Comparison of ENCODE assay signal across 8 cellular contexts in genomic region chr3:129824926-129825541, GRCh38.
DNase-seq lines count a peak whose midpoint lies in the region; ATAC-seq and TF ChIP-seq lines count a peak whose summit lies in the region.

No MANE protein-coding gene starts in this region.

- DNase-seq in activated T-cell treated with anti-CD3 and anti-CD28 coated beads for 1 hour (ENCODE audit: low read depth): peak; percentile 11
- no peak for DNase-seq in activated T-cell treated with anti-CD3 and anti-CD28 coated beads, Interleukin-2, amount 50 U/mL, for 1 hour
- DNase-seq in Peyer's patch: peak in 1 of 3 donors; percentile 69
- DNase-seq in activated naive CD8-positive, alpha-beta T cell treated with anti-CD3 and anti-CD28 coated beads, Interleukin-2, amount 50 U/mL, for 16 hours (ENCODE audit: low read depth, low spot score): peak; percentile 25
- DNase-seq in left ventricle myocardium superior: no peak
- DNase-seq in smooth muscle cell of the brain vasculature (ENCODE audit: low read depth, low spot score): peak; percentile 26

- no peaks in the 10 kb centered on the region for H3K36me3 ChIP-seq in Peyer's patch

- peak; percentile 37 to 82 (median 72) for TF ChIP-seq CTCF in Peyer's patch (IDR thresholded peaks at IDR 0.05)

- no peak for TF ChIP-seq POLR2A in Peyer's patch (IDR thresholded peaks at IDR 0.05)

- H3K4me3 ChIP-seq in Peyer's patch: no peak overlapping the region

- intact Hi-C loops in left ventricle myocardium superior (cut with micrococcal nuclease): loop anchor here (5.0 kb wide), 2 partner anchors 173 to 333 kb away; no protein-coding TSS in a partner anchor

- H3K27ac ChIP-seq in Peyer's patch: no peak overlapping the region

- H3K9me3 ChIP-seq in Peyer's patch: no peaks in the 10 kb centered on the region

- peak; percentile 52 for ATAC-seq in left ventricle myocardium superior
- ATAC-seq in HG02840 (IDR thresholded peaks at IDR 0.05; ENCODE audit: low FRiP score, unreplicated experiment): no peak

- TF ChIP-seq RAD21 in Ishikawa (IDR thresholded peaks at IDR 0.05; ENCODE audit: low read depth): peak; percentile 92

- H3K4me1 ChIP-seq in Peyer's patch: peaks cover 0 to 8% (median 0%) of the 10 kb centered on the region in 4 donors

- no peak for TF ChIP-seq EP300 in Ishikawa (IDR thresholded peaks at IDR 0.05; ENCODE audit: borderline replicate concordance)

- H3K27me3 ChIP-seq in Peyer's patch: no peaks in the 10 kb centered on the region

TF ChIP-seq in Ishikawa, 13 proteins besides CTCF, POLR2A, EP300 and RAD21:
- TF ChIP-seq USF1 (IDR thresholded peaks at IDR 0.05) (no peak), FOXM1 (IDR thresholded peaks at IDR 0.05; ENCODE audit: borderline replicate concordance, low read depth) (no peak), MAX (IDR thresholded peaks at IDR 0.05) (0 out of 2 replicates have a peak, but pooled peaks have one; percentile 29)

Comparison
In these comparisons a context has a peak if more than half of its experiments do, and no peak if none do; other contexts are left out.
1. DNase-seq: peak in activated T-cell treated with anti-CD3 and anti-CD28 coated beads for 1 hour (single experiment), activated naive CD8-positive, alpha-beta T cell treated with anti-CD3 and anti-CD28 coated beads, Interleukin-2, amount 50 U/mL, for 16 hours (single experiment) and smooth muscle cell of the brain vasculature (single experiment); none in activated T-cell treated with anti-CD3 and anti-CD28 coated beads, Interleukin-2, amount 50 U/mL, for 1 hour (single experiment) and left ventricle myocardium superior (single experiment).